Comparison of ENCODE assay signal across 11 cellular contexts in the genomic region with DNA sequence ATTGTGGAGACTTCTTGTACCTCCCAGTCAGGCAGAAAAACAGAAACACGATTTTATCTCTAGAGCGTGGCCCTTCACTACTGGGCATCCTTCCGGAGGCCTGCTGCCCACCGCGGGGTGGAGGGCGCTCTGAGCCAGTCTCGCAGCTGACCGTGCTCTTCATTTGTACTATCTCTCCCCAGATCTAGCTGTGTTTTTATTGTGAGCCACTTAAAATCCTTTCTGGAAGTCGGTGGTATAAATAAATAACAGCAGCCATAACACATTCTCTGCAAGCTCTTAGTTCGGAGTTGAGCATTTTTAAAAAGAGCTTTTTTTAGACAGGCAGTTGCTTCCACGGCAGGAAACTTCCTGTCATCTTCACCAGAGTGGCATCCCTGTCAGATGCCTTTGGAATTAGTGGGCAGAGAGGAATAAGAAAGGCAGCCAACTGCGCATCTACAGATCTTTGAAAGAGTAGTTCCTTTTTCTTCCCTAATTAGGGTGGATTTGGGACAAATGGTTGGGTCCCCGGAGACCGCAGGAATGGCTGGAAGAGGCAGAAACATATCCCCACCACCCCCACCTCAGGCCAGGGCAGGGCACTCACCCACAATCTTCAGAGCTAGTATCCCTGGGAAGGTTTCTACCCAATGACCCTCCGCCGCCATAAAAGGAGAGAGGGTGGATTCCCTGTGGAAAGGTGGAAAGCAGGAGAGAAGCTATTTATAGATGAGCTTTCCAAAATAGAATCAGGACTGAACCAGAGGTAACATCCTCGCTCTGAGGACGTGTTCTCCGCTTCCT.
A peak's percentile ranks its signal among the peaks of the same experiment; 100 is the strongest.
DNase-seq lines count a peak whose midpoint lies in the region; ATAC-seq and TF ChIP-seq lines count a peak whose summit lies in the region.
"Had no signal": no experiment of that assay in that cellular context is flagged by ENCODE, and none has a peak within 500 bp of the region (broad histone marks: within the 10 kb centered on the region; RNA-seq: fewer than 3 reads in every experiment).

No MANE protein-coding gene starts in this region.

- H3K27me3 ChIP-seq in A673 (replicated peaks; ENCODE audit: insufficient read depth, low read depth, low read length, poor library complexity) = no peaks in the 10 kb centered on the region
- no peaks in the 10 kb centered on the region for H3K27me3 ChIP-seq in IMR-90 (ENCODE audit: control insufficient read depth, insufficient read depth, low read length)

- DNase-seq in A673 (ENCODE audit: low spot score) (peak; percentile 81), IMR-90 (peak; percentile 65), coronary artery (ENCODE audit: low spot score) (no peak), GM20000 (ENCODE audit: low spot score) (no peak), COLO668 (lab: John Stamatoyannopoulos, UW; ENCODE audit: unreplicated experiment) (no peak), pons (ENCODE audit: low spot score) (no peak)
- DNase-seq in activated naive CD4-positive, alpha-beta T cell treated with anti-CD3 and anti-CD28 coated beads, Interleukin-2, amount 10 ng/mL, durations not matched to agents 7 days and 5 days = no peak
- DNase-seq: NCI-H1048, T-helper 2 cell had no signal

- H3K79me1 ChIP-seq in IMR-90 (ENCODE audit: low read depth in 1 of 2, low read length in 2 of 2) = no peaks in the 10 kb centered on the region

- peak overlapping the region; percentile 79 to 88 for H4K8ac ChIP-seq in IMR-90 (ENCODE audit: low read depth in 2 of 2, low read length in 2 of 2)

- ATAC-seq in IMR-90 (ENCODE audit: low read depth) = peak; percentile 79

- H2BK5ac ChIP-seq in IMR-90 (ENCODE audit: low read depth, low read length, poor library complexity, severe bottlenecking) = peak overlapping the region; percentile 93

- H3K4me1 Mint-ChIP-seq in activated naive CD4-positive, alpha-beta T cell treated with anti-CD3 and anti-CD28 coated beads, Interleukin-2, amount 10 ng/mL, durations not matched to agents 7 days and 5 days = no peaks in the 10 kb centered on the region

- CTCF ChIA-PET in A673 (lab: Charles Lee) = no interaction called here
- CTCF ChIA-PET in IMR-90 (lab: Yijun Ruan, JAX) = interaction anchor here (0.6 to 0.8 kb wide), 4 partner anchors 17 to 890 kb away, joined by 3 read pairs; no protein-coding TSS in a partner anchor
- CTCF ChIA-PET in activated naive CD4-positive, alpha-beta T cell treated with anti-CD3 and anti-CD28 coated beads, Interleukin-2, amount 10 ng/mL, durations not matched to agents 7 days and 5 days (lab: Charles Lee) = no interaction called here

- H3K9me1 ChIP-seq in IMR-90 (ENCODE audit: insufficient read depth, low read length) = peaks cover 10% of the 10 kb centered on the region

- H3K4me3 ChIP-seq in A673 (ENCODE audit: low read depth, low read length, poor library complexity, severe bottlenecking) (no peak overlapping the region), IMR-90 (ENCODE audit: insufficient read depth, low read depth, low read length) (no peak overlapping the region), coronary artery (peak overlapping the region; percentile 46), mesodermal cell (ENCODE audit: extremely low read depth, insufficient read depth, low read length, poor library complexity, severe bottlenecking) (no peak overlapping the region)

- 0 out of 2 replicates have a peak overlapping the region, but pooled peaks have one; percentile 15 for H3K9ac ChIP-seq in IMR-90 (ENCODE audit: low read depth, low read length)

- peak overlapping the region; percentile 92 for H2AFZ ChIP-seq in IMR-90 (replicated peaks; ENCODE audit: low read length, poor library complexity)

- TF ChIP-seq CTCF in A673 (conservative IDR thresholded peaks at IDR 0.05; ENCODE audit: low read depth, low read length) (no peak), IMR-90 (conservative IDR thresholded peaks at IDR 0.05; ENCODE audit: low read depth, low read length) (no peak), coronary artery (IDR thresholded peaks at IDR 0.05) (no peak), GM20000 (IDR thresholded peaks at IDR 0.05; ENCODE audit: extremely low read depth, missing control alignments) (no peak)

- dilution Hi-C loops in IMR-90 (cut with HindIII; ENCODE audit: low sequenced_read_pairs, unreplicated experiment) = no loop called here

- no peak for TF ChIP-seq RAD21 in IMR-90 (IDR thresholded peaks at IDR 0.05; ENCODE audit: low read length)

- H3K4ac ChIP-seq in IMR-90 (ENCODE audit: low read depth, low read length) = peak overlapping the region; percentile 94

- H4K20me1 ChIP-seq in IMR-90 (ENCODE audit: insufficient read depth, low read length) = no peaks in the 10 kb centered on the region

- H3K27ac ChIP-seq in A673 (ENCODE audit: low read depth, low read length, poor library complexity, severe bottlenecking) = peak overlapping the region; percentile 0
- H3K27ac ChIP-seq in IMR-90 (ENCODE audit: insufficient read depth, low read length) = peak overlapping the region; percentile 53
- peak overlapping the region; percentile 23 to 76 for H3K27ac ChIP-seq in coronary artery
- peak overlapping the region; percentile 68 for H3K27ac ChIP-seq in mesodermal cell (ENCODE audit: low read depth, low read length, severe bottlenecking)

- in situ Hi-C loops in IMR-90 (cut with MboI; ENCODE audit: low sequenced_read_pairs) = no loop called here

- H3K27ac Mint-ChIP-seq in activated naive CD4-positive, alpha-beta T cell treated with anti-CD3 and anti-CD28 coated beads, Interleukin-2, amount 10 ng/mL, durations not matched to agents 7 days and 5 days = no peak overlapping the region
- H3K27ac Mint-ChIP-seq: type B pancreatic cell had no signal

- intact Hi-C loops in A673 (cut with micrococcal nuclease; ENCODE audit: unreplicated experiment) = loop anchor here (5.0 to 10.0 kb wide), 2 partner anchors 119 to 146 kb away; a partner anchor contains a TSS
- intact Hi-C loops in IMR-90 (cut with micrococcal nuclease) = loop anchor here (5.0 kb wide), 1 partner anchor 1281 kb away; no protein-coding TSS in a partner anchor

- H3K9me3 Mint-ChIP-seq in activated naive CD4-positive, alpha-beta T cell treated with anti-CD3 and anti-CD28 coated beads, Interleukin-2, amount 10 ng/mL, durations not matched to agents 7 days and 5 days = no peaks in the 10 kb centered on the region

- H2AK9ac ChIP-seq in IMR-90 (replicated peaks; ENCODE audit: low read depth, low read length, poor library complexity) = peak overlapping the region; percentile 56

- peak overlapping the region; percentile 60; the same call in 1 of the 2 replicates for H3K56ac ChIP-seq in IMR-90 (ENCODE audit: extremely low read depth, insufficient read depth, low read length)

- WGBS in IMR-90 (ENCODE audit: extremely low coverage in 2 of 2, insufficient read length in 1 of 2), 2 experiments = no CpG with 5 or more reads among the region's 19 CpGs
- 81 to 84% methylated on average over 14 to 16 of the region's 19 CpGs for WGBS in mesodermal cell (ENCODE audit: insufficient coverage in 2 of 2), 2 experiments

- H2BK120ac ChIP-seq in IMR-90 (ENCODE audit: low read depth, low read length) = peak overlapping the region; percentile 95

- H2BK15ac ChIP-seq in IMR-90 (ENCODE audit: low read depth, low read length) = peak overlapping the region; percentile 76; the same call in 2 of the 3 replicates

- H4K91ac ChIP-seq in IMR-90 (ENCODE audit: insufficient read depth, low read depth, low read length) = peak overlapping the region; percentile 85

- no TSS peak for BruUV-seq in A673 (replicated peaks; lab: Mats Ljungman, UMichigan)
- BruUV-seq in IMR-90 (replicated peaks; lab: Mats Ljungman, UMichigan) = no TSS peak

- peak overlapping the region; percentile 51; the same call in 1 of the 2 replicates for H3K18ac ChIP-seq in IMR-90 (ENCODE audit: low read depth, low read length)

- POLR2A ChIA-PET in A673 (lab: Charles Lee; ENCODE audit: low non-redundant PET) = no interaction called here
- POLR2A ChIA-PET in IMR-90 (lab: Charles Lee; ENCODE audit: unreplicated experiment) = no interaction called here

- H3K23ac ChIP-seq in IMR-90 (ENCODE audit: low read depth, low read length) = peak overlapping the region; percentile 86

- no peaks in the 10 kb centered on the region for H3K36me3 Mint-ChIP-seq in activated naive CD4-positive, alpha-beta T cell treated with anti-CD3 and anti-CD28 coated beads, Interleukin-2, amount 10 ng/mL, durations not matched to agents 7 days and 5 days

- no peaks in the 10 kb centered on the region for H3K27me3 Mint-ChIP-seq in activated naive CD4-positive, alpha-beta T cell treated with anti-CD3 and anti-CD28 coated beads, Interleukin-2, amount 10 ng/mL, durations not matched to agents 7 days and 5 days
- H3K27me3 Mint-ChIP-seq: type B pancreatic cell had no signal

- H3K4me3 Mint-ChIP-seq in activated naive CD4-positive, alpha-beta T cell treated with anti-CD3 and anti-CD28 coated beads, Interleukin-2, amount 10 ng/mL, durations not matched to agents 7 days and 5 days = no peak overlapping the region
- H3K4me3 Mint-ChIP-seq: type B pancreatic cell had no signal

- H3K9me3 ChIP-seq in A673 (ENCODE audit: low read depth, low read length, poor library complexity, severe bottlenecking) (no peaks in the 10 kb centered on the region), IMR-90 (ENCODE audit: control insufficient read depth, insufficient read depth, low read length) (no peaks in the 10 kb centered on the region), mesodermal cell (ENCODE audit: control insufficient read depth, low read length) (no peaks in the 10 kb centered on the region)

- H3K4me1 ChIP-seq in A673 (ENCODE audit: insufficient read depth, low read length, poor library complexity, severe bottlenecking) (peaks cover 6% of the 10 kb centered on the region), IMR-90 (ENCODE audit: control insufficient read depth, insufficient read depth, low read length) (peaks cover 9% of the 10 kb centered on the region), mesodermal cell (ENCODE audit: control insufficient read depth, insufficient read depth, low read length, poor library complexity, severe bottlenecking) (peaks cover 20% of the 10 kb centered on the region)

- no peak for TF ChIP-seq POLR2A in IMR-90 (IDR thresholded peaks at IDR 0.05; ENCODE audit: low read depth, low read length)

- H2BK20ac ChIP-seq in IMR-90 (ENCODE audit: low read depth, low read length) = peak overlapping the region; percentile 97

- H3K36me3 ChIP-seq in A673 (ENCODE audit: insufficient read depth, low read length, poor library complexity, severe bottlenecking) = no peaks in the 10 kb centered on the region
- no peaks in the 10 kb centered on the region for H3K36me3 ChIP-seq in IMR-90 (ENCODE audit: control insufficient read depth, insufficient read depth, low read length)
- no peaks in the 10 kb centered on the region for H3K36me3 ChIP-seq in mesodermal cell (ENCODE audit: control insufficient read depth, insufficient read depth, low read length)

- H3K4me2 ChIP-seq in IMR-90 (ENCODE audit: low read depth, low read length) = peak overlapping the region; percentile 30; the same call in 1 of the 2 replicates

- H2AK5ac ChIP-seq in IMR-90 (ENCODE audit: low read depth, low read length) = peak overlapping the region; percentile 83

- peak overlapping the region; percentile 45 for H4K5ac ChIP-seq in IMR-90 (ENCODE audit: low read depth, low read length)

- H3K14ac ChIP-seq in IMR-90 (replicated peaks; ENCODE audit: low read depth, low read length) = peak overlapping the region; percentile 89

Comparison
In these comparisons a context has a peak if more than half of its experiments do, and no peak if none do; other contexts are left out.
1. DNase-seq: peak in A673 (single experiment) and IMR-90 (single experiment); none in coronary artery (single experiment), activated naive CD4-positive, alpha-beta T cell treated with anti-CD3 and anti-CD28 coated beads, Interleukin-2, amount 10 ng/mL, durations not matched to agents 7 days and 5 days (single experiment), GM20000 (single experiment), COLO668 (single experiment) and pons (single experiment).
2. H3K27ac ChIP-seq: peak in every context shown above with its lines; median percentile 68 in mesodermal cell; 53 in IMR-90; 50 in coronary artery; 0 in A673.